ENCODE assay signal across 1 cellular context in the genomic region with DNA sequence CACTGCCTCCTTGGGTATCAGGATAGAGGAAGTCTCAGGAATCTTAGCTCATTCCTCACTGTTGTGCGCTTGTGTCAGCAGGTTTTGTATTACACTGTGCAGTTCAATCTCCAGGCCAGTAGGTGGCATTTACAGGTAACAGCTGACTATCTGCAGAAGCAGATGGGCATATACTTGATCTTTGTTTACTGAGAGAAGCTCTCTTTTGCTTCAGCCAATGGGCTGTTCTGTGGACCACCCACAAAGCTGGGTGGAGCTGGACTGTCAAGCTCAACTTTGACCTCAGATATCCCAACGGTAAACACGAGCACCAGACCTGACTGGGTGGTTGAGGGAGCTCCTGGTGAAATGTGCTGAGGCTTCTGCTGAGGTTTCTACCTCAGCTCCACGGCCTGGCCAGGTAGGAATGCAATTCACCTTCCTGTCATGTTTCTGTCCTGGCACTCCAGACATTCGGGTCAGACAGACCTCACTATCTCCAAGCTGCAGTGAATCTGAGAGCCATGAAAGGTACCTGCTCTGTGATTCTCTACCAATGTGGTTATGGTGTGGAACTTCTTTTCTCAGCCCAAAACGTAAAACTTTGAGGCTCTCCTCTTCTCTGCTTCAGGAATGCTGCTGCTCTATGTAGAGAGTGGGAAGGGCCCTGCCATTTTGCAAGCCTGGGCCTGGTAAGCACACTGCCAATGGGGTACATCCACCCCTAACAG.
A peak's percentile ranks its signal among the peaks of the same experiment; 100 is the strongest.
TF ChIP-seq lines count a peak whose summit lies in the region.

No MANE protein-coding gene starts in this region.

TF ChIP-seq in HepG2, 621 proteins besides CTCF, POLR2A, EP300 and RAD21 (continued from another document and continues in another):
- TF ChIP-seq ETV6 (CRISPR knock-in tag; conservative IDR thresholded peaks at IDR 0.05) (0 out of 2 replicates have a peak, but pooled peaks have one; percentile 57), AHR (CRISPR knock-in tag; IDR thresholded peaks at IDR 0.05) (0 out of 2 replicates have a peak, but pooled peaks have one; percentile 29), KLF16 (CRISPR knock-in tag; IDR thresholded peaks at IDR 0.05) (peak in 1 of 2 experiments; percentile 75; a peak in 1 of 4 replicates), ZBTB7A (CRISPR knock-in tag; IDR thresholded peaks at IDR 0.05) (no peak), SRSF9 (IDR thresholded peaks at IDR 0.05; ENCODE audit: borderline replicate concordance, insufficient read depth, low read depth, low read length, poor library complexity, severe bottlenecking) (no peak), GMEB2 (CRISPR knock-in tag; IDR thresholded peaks at IDR 0.05; ENCODE audit: low read depth) (no peak), BRD4 (CRISPR knock-in tag; IDR thresholded peaks at IDR 0.05) (0 out of 2 replicates have a peak, but pooled peaks have one; percentile 38), NFKBIZ (CRISPR knock-in tag; IDR thresholded peaks at IDR 0.05) (no peak), TAF15 (IDR thresholded peaks at IDR 0.05; ENCODE audit: low read depth, low read length, poor library complexity, severe bottlenecking) (no peak), NPAS2 (CRISPR knock-in tag; IDR thresholded peaks at IDR 0.05; ENCODE audit: borderline replicate concordance) (no peak), ZSCAN29 (CRISPR knock-in tag; conservative IDR thresholded peaks at IDR 0.05) (no peak), ZNF331 (CRISPR knock-in tag; IDR thresholded peaks at IDR 0.05) (peak; percentile 86), MTERF4 (CRISPR knock-in tag; IDR thresholded peaks at IDR 0.05) (no peak; the same call in 1 of the 2 replicates), NCOA5 (CRISPR knock-in tag; IDR thresholded peaks at IDR 0.05) (no peak), ZNF335 (CRISPR knock-in tag; IDR thresholded peaks at IDR 0.05) (0 out of 2 replicates have a peak, but pooled peaks have one; percentile 42)
- TF ChIP-seq, protein P1, sequence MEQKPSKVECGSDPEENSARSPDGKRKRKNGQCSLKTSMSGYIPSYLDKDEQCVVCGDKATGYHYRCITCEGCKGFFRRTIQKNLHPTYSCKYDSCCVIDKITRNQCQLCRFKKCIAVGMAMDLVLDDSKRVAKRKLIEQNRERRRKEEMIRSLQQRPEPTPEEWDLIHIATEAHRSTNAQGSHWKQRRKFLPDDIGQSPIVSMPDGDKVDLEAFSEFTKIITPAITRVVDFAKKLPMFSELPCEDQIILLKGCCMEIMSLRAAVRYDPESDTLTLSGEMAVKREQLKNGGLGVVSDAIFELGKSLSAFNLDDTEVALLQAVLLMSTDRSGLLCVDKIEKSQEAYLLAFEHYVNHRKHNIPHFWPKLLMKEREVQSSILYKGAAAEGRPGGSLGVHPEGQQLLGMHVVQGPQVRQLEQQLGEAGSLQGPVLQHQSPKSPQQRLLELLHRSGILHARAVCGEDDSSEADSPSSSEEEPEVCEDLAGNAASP (CRISPR knock-in tag; IDR thresholded peaks at IDR 0.05; ENCODE audit: borderline replicate concordance): peak; percentile 76
- TF ChIP-seq, protein P2, sequence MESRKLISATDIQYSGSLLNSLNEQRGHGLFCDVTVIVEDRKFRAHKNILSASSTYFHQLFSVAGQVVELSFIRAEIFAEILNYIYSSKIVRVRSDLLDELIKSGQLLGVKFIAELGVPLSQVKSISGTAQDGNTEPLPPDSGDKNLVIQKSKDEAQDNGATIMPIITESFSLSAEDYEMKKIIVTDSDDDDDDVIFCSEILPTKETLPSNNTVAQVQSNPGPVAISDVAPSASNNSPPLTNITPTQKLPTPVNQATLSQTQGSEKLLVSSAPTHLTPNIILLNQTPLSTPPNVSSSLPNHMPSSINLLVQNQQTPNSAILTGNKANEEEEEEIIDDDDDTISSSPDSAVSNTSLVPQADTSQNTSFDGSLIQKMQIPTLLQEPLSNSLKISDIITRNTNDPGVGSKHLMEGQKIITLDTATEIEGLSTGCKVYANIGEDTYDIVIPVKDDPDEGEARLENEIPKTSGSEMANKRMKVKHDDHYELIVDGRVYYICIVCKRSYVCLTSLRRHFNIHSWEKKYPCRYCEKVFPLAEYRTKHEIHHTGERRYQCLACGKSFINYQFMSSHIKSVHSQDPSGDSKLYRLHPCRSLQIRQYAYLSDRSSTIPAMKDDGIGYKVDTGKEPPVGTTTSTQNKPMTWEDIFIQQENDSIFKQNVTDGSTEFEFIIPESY (CRISPR knock-in tag; IDR thresholded peaks at IDR 0.05): no peak
- TF ChIP-seq, protein P3, sequence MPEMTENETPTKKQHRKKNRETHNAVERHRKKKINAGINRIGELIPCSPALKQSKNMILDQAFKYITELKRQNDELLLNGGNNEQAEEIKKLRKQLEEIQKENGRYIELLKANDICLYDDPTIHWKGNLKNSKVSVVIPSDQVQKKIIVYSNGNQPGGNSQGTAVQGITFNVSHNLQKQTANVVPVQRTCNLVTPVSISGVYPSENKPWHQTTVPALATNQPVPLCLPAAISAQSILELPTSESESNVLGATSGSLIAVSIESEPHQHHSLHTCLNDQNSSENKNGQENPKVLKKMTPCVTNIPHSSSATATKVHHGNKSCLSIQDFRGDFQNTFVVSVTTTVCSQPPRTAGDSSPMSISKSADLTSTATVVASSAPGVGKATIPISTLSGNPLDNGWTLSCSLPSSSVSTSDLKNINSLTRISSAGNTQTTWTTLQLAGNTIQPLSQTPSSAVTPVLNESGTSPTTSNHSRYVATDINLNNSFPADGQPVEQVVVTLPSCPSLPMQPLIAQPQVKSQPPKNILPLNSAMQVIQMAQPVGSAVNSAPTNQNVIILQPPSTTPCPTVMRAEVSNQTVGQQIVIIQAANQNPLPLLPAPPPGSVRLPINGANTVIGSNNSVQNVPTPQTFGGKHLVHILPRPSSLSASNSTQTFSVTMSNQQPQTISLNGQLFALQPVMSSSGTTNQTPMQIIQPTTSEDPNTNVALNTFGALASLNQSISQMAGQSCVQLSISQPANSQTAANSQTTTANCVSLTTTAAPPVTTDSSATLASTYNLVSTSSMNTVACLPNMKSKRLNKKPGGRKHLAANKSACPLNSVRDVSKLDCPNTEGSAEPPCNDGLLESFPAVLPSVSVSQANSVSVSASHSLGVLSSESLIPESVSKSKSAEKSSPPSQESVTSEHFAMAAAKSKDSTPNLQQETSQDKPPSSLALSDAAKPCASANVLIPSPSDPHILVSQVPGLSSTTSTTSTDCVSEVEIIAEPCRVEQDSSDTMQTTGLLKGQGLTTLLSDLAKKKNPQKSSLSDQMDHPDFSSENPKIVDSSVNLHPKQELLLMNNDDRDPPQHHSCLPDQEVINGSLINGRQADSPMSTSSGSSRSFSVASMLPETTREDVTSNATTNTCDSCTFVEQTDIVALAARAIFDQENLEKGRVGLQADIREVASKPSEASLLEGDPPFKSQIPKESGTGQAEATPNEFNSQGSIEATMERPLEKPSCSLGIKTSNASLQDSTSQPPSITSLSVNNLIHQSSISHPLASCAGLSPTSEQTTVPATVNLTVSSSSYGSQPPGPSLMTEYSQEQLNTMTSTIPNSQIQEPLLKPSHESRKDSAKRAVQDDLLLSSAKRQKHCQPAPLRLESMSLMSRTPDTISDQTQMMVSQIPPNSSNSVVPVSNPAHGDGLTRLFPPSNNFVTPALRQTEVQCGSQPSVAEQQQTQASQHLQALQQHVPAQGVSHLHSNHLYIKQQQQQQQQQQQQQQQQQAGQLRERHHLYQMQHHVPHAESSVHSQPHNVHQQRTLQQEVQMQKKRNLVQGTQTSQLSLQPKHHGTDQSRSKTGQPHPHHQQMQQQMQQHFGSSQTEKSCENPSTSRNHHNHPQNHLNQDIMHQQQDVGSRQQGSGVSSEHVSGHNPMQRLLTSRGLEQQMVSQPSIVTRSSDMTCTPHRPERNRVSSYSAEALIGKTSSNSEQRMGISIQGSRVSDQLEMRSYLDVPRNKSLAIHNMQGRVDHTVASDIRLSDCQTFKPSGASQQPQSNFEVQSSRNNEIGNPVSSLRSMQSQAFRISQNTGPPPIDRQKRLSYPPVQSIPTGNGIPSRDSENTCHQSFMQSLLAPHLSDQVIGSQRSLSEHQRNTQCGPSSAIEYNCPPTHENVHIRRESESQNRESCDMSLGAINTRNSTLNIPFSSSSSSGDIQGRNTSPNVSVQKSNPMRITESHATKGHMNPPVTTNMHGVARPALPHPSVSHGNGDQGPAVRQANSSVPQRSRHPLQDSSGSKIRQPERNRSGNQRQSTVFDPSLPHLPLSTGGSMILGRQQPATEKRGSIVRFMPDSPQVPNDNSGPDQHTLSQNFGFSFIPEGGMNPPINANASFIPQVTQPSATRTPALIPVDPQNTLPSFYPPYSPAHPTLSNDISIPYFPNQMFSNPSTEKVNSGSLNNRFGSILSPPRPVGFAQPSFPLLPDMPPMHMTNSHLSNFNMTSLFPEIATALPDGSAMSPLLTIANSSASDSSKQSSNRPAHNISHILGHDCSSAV (CRISPR knock-in tag; IDR thresholded peaks at IDR 0.05; ENCODE audit: borderline replicate concordance): no peak
- TF ChIP-seq, protein P4, sequence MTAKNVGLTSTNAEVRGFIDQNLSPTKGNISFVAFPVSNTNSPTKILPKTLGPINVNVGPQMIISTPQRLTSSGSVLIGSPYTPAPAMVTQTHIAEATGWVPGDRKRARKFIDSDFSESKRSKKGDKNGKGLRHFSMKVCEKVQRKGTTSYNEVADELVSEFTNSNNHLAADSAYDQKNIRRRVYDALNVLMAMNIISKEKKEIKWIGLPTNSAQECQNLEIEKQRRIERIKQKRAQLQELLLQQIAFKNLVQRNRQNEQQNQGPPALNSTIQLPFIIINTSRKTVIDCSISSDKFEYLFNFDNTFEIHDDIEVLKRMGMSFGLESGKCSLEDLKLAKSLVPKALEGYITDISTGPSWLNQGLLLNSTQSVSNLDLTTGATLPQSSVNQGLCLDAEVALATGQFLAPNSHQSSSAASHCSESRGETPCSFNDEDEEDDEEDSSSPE (CRISPR knock-in tag; IDR thresholded peaks at IDR 0.05): peak; percentile 52; the same call in 1 of the 2 replicates
- TF ChIP-seq, protein P5, sequence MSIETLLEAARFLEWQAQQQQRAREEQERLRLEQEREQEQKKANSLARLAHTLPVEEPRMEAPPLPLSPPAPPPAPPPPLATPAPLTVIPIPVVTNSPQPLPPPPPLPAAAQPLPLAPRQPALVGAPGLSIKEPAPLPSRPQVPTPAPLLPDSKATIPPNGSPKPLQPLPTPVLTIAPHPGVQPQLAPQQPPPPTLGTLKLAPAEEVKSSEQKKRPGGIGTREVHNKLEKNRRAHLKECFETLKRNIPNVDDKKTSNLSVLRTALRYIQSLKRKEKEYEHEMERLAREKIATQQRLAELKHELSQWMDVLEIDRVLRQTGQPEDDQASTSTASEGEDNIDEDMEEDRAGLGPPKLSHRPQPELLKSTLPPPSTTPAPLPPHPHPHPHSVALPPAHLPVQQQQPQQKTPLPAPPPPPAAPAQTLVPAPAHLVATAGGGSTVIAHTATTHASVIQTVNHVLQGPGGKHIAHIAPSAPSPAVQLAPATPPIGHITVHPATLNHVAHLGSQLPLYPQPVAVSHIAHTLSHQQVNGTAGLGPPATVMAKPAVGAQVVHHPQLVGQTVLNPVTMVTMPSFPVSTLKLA (IDR thresholded peaks at IDR 0.05): 0 out of 2 replicates have a peak, but pooled peaks have one; percentile 6
- TF ChIP-seq, protein P6, sequence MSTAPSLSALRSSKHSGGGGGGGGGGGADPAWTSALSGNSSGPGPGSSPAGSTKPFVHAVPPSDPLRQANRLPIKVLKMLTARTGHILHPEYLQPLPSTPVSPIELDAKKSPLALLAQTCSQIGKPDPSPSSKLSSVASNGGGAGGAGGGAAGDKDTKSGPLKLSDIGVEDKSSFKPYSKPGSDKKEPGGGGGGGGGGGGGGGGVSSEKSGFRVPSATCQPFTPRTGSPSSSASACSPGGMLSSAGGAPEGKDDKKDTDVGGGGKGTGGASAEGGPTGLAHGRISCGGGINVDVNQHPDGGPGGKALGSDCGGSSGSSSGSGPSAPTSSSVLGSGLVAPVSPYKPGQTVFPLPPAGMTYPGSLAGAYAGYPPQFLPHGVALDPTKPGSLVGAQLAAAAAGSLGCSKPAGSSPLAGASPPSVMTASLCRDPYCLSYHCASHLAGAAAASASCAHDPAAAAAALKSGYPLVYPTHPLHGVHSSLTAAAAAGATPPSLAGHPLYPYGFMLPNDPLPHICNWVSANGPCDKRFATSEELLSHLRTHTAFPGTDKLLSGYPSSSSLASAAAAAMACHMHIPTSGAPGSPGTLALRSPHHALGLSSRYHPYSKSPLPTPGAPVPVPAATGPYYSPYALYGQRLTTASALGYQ (CRISPR knock-in tag; IDR thresholded peaks at IDR 0.05): 0 out of 2 replicates have a peak, but pooled peaks have one; percentile 28
- TF ChIP-seq, protein P7, sequence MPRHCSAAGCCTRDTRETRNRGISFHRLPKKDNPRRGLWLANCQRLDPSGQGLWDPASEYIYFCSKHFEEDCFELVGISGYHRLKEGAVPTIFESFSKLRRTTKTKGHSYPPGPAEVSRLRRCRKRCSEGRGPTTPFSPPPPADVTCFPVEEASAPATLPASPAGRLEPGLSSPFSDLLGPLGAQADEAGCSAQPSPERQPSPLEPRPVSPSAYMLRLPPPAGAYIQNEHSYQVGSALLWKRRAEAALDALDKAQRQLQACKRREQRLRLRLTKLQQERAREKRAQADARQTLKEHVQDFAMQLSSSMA (CRISPR knock-in tag; IDR thresholded peaks at IDR 0.05): no peak; the same call in 1 of the 2 replicates
